In the genomic region with DNA sequence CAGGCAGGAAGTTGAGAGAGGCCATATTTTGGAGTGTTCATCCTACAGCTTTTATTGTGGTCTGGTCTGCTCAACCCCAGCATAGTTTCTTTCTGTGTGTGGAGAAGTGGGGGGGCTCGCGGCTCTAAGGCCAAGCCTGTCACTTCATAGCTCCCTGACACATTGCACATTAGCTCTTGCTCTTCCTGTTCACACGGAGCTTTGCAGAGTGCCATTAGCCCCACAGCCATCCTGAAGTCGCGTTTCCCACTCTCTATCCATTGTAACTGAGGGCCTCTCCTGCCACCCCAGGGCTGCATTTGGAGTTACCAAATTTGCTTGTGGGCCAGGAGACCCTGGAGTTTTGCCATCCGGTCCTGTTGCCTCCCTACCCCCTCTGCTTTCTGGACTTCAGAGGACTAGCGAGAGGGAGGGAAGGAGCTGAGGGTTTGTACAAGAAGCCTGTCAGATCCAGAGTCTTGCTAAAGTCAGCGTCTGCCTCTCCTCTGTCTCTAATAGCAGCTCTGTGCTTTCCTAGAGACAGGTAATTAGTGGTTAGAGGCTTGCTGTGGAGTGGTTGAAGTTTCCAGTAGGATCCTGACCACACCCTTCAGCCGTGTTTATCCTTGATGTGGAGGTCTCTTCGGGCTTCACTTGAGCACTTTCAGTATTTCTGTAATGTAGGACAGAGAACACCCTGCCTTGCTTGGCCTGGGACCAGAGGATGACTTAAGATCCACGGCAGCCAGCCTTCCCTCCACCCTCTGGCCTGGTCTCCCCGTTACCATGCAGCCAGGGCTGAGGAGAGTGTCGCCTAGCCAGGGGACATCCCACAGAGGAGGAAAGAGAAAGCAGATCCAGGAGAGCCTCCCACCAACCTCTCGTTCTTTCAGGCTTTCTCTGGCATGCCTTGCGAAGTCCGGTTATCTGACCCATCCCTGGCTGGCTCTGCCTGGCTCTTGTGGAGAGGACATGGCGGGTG, we compare ENCODE assay signal across 1 cellular context.
TF ChIP-seq lines count a peak whose summit lies in the region.

No MANE protein-coding gene starts in this region.

TF ChIP-seq in HEK293, 187 proteins besides CTCF, POLR2A, EP300 and RAD21 (continued from another document):
- peak; percentile 89 for TF ChIP-seq SP7 (tag by site-specific recombination; IDR thresholded peaks at IDR 0.05)
- TF ChIP-seq MYNN (tag by site-specific recombination; IDR thresholded peaks at IDR 0.05; ENCODE audit: borderline replicate concordance), result no peak
- TF ChIP-seq ZNF473 (tag by site-specific recombination; IDR thresholded peaks at IDR 0.05), result no peak
- peak; percentile 40; the same call in 1 of the 2 replicates for TF ChIP-seq ZBTB17 (tag by site-specific recombination; IDR thresholded peaks at IDR 0.05)
- TF ChIP-seq, protein P1, sequence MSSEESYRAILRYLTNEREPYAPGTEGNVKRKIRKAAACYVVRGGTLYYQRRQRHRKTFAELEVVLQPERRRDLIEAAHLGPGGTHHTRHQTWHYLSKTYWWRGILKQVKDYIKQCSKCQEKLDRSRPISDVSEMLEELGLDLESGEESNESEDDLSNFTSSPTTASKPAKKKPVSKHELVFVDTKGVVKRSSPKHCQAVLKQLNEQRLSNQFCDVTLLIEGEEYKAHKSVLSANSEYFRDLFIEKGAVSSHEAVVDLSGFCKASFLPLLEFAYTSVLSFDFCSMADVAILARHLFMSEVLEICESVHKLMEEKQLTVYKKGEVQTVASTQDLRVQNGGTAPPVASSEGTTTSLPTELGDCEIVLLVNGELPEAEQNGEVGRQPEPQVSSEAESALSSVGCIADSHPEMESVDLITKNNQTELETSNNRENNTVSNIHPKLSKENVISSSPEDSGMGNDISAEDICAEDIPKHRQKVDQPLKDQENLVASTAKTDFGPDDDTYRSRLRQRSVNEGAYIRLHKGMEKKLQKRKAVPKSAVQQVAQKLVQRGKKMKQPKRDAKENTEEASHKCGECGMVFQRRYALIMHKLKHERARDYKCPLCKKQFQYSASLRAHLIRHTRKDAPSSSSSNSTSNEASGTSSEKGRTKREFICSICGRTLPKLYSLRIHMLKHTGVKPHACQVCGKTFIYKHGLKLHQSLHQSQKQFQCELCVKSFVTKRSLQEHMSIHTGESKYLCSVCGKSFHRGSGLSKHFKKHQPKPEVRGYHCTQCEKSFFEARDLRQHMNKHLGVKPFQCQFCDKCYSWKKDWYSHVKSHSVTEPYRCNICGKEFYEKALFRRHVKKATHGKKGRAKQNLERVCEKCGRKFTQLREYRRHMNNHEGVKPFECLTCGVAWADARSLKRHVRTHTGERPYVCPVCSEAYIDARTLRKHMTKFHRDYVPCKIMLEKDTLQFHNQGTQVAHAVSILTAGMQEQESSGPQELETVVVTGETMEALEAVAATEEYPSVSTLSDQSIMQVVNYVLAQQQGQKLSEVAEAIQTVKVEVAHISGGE (tag by site-specific recombination; conservative IDR thresholded peaks at IDR 0.05; ENCODE audit: low read depth), result no peak
- no peak for TF ChIP-seq ZNF157 (tag by site-specific recombination; IDR thresholded peaks at IDR 0.05)
- TF ChIP-seq MEIS1 (CRISPR knock-in tag; IDR thresholded peaks at IDR 0.05; ENCODE audit: borderline replicate concordance), result no peak
- no peak for TF ChIP-seq KLF10 (tag by site-specific recombination; IDR thresholded peaks at IDR 0.05)
- TF ChIP-seq, protein P2, sequence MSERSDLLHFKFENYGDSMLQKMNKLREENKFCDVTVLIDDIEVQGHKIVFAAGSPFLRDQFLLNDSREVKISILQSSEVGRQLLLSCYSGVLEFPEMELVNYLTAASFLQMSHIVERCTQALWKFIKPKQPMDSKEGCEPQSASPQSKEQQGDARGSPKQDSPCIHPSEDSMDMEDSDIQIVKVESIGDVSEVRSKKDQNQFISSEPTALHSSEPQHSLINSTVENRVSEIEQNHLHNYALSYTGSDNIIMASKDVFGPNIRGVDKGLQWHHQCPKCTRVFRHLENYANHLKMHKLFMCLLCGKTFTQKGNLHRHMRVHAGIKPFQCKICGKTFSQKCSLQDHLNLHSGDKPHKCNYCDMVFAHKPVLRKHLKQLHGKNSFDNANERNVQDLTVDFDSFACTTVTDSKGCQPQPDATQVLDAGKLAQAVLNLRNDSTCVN (tag by site-specific recombination; optimal IDR thresholded peaks at IDR 0.05), result no peak
- TF ChIP-seq ZNF138 (tag by site-specific recombination; IDR thresholded peaks at IDR 0.05; ENCODE audit: borderline replicate concordance), result no peak
- TF ChIP-seq ZNF341 (tag by site-specific recombination; IDR thresholded peaks at IDR 0.05; ENCODE audit: low read depth), result no peak
- no peak for TF ChIP-seq HOXC10 (CRISPR knock-in tag; IDR thresholded peaks at IDR 0.05)
- no peak for TF ChIP-seq ZNF239 (tag by site-specific recombination; IDR thresholded peaks at IDR 0.05)
- no peak for TF ChIP-seq ZNF596 (tag by site-specific recombination; IDR thresholded peaks at IDR 0.05)
- TF ChIP-seq, protein P3, sequence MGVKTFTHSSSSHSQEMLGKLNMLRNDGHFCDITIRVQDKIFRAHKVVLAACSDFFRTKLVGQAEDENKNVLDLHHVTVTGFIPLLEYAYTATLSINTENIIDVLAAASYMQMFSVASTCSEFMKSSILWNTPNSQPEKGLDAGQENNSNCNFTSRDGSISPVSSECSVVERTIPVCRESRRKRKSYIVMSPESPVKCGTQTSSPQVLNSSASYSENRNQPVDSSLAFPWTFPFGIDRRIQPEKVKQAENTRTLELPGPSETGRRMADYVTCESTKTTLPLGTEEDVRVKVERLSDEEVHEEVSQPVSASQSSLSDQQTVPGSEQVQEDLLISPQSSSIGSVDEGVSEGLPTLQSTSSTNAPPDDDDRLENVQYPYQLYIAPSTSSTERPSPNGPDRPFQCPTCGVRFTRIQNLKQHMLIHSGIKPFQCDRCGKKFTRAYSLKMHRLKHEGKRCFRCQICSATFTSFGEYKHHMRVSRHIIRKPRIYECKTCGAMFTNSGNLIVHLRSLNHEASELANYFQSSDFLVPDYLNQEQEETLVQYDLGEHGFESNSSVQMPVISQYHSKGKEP (tag by site-specific recombination; IDR thresholded peaks at IDR 0.05), result no peak
- TF ChIP-seq, protein P4, sequence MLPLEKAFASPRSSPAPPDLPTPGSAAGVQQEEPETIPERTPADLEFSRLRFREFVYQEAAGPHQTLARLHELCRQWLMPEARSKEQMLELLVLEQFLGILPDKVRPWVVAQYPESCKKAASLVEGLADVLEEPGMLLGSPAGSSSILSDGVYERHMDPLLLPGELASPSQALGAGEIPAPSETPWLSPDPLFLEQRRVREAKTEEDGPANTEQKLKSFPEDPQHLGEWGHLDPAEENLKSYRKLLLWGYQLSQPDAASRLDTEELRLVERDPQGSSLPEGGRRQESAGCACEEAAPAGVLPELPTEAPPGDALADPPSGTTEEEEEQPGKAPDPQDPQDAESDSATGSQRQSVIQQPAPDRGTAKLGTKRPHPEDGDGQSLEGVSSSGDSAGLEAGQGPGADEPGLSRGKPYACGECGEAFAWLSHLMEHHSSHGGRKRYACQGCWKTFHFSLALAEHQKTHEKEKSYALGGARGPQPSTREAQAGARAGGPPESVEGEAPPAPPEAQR (tag by site-specific recombination; IDR thresholded peaks at IDR 0.05), result no peak
- no peak for TF ChIP-seq ZNF23 (tag by site-specific recombination; IDR thresholded peaks at IDR 0.05; ENCODE audit: borderline replicate concordance)
- TF ChIP-seq PRDM1 (tag by site-specific recombination; IDR thresholded peaks at IDR 0.05), result peak; percentile 41; the same call in 1 of the 2 replicates
- TF ChIP-seq ZNF621 (tag by site-specific recombination; IDR thresholded peaks at IDR 0.05), result no peak
- TF ChIP-seq ZNF561 (tag by site-specific recombination; IDR thresholded peaks at IDR 0.05; ENCODE audit: borderline replicate concordance), result no peak
- TF ChIP-seq, protein P5, sequence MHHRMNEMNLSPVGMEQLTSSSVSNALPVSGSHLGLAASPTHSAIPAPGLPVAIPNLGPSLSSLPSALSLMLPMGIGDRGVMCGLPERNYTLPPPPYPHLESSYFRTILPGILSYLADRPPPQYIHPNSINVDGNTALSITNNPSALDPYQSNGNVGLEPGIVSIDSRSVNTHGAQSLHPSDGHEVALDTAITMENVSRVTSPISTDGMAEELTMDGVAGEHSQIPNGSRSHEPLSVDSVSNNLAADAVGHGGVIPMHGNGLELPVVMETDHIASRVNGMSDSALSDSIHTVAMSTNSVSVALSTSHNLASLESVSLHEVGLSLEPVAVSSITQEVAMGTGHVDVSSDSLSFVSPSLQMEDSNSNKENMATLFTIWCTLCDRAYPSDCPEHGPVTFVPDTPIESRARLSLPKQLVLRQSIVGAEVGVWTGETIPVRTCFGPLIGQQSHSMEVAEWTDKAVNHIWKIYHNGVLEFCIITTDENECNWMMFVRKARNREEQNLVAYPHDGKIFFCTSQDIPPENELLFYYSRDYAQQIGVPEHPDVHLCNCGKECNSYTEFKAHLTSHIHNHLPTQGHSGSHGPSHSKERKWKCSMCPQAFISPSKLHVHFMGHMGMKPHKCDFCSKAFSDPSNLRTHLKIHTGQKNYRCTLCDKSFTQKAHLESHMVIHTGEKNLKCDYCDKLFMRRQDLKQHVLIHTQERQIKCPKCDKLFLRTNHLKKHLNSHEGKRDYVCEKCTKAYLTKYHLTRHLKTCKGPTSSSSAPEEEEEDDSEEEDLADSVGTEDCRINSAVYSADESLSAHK (tag by site-specific recombination; IDR thresholded peaks at IDR 0.05), result no peak
- TF ChIP-seq ZNF394 (tag by site-specific recombination; IDR thresholded peaks at IDR 0.05; ENCODE audit: borderline replicate concordance), result no peak
- no peak for TF ChIP-seq RBAK (tag by site-specific recombination; IDR thresholded peaks at IDR 0.05)
- no peak for TF ChIP-seq HOXA7 (CRISPR knock-in tag; IDR thresholded peaks at IDR 0.05; ENCODE audit: borderline replicate concordance)
- TF ChIP-seq ZNF132 (tag by site-specific recombination; IDR thresholded peaks at IDR 0.05; ENCODE audit: borderline replicate concordance), result no peak
- no peak for TF ChIP-seq YY1 (tag by site-specific recombination; IDR thresholded peaks at IDR 0.05)
- no peak for TF ChIP-seq ZBTB21 (tag by site-specific recombination; IDR thresholded peaks at IDR 0.05)
- no peak for TF ChIP-seq ZNF791 (tag by site-specific recombination; IDR thresholded peaks at IDR 0.05)
- no peak for TF ChIP-seq ZNF292 (tag by site-specific recombination; IDR thresholded peaks at IDR 0.05; ENCODE audit: borderline replicate concordance, low read depth)
- no peak for TF ChIP-seq TRIM28 (IDR thresholded peaks at IDR 0.05; ENCODE audit: borderline replicate concordance, low read length)
- no peak for TF ChIP-seq ZNF211 (tag by site-specific recombination; IDR thresholded peaks at IDR 0.05; ENCODE audit: low read depth)
- no peak for TF ChIP-seq IKZF3 (tag by site-specific recombination; IDR thresholded peaks at IDR 0.05)
- TF ChIP-seq, protein P6, sequence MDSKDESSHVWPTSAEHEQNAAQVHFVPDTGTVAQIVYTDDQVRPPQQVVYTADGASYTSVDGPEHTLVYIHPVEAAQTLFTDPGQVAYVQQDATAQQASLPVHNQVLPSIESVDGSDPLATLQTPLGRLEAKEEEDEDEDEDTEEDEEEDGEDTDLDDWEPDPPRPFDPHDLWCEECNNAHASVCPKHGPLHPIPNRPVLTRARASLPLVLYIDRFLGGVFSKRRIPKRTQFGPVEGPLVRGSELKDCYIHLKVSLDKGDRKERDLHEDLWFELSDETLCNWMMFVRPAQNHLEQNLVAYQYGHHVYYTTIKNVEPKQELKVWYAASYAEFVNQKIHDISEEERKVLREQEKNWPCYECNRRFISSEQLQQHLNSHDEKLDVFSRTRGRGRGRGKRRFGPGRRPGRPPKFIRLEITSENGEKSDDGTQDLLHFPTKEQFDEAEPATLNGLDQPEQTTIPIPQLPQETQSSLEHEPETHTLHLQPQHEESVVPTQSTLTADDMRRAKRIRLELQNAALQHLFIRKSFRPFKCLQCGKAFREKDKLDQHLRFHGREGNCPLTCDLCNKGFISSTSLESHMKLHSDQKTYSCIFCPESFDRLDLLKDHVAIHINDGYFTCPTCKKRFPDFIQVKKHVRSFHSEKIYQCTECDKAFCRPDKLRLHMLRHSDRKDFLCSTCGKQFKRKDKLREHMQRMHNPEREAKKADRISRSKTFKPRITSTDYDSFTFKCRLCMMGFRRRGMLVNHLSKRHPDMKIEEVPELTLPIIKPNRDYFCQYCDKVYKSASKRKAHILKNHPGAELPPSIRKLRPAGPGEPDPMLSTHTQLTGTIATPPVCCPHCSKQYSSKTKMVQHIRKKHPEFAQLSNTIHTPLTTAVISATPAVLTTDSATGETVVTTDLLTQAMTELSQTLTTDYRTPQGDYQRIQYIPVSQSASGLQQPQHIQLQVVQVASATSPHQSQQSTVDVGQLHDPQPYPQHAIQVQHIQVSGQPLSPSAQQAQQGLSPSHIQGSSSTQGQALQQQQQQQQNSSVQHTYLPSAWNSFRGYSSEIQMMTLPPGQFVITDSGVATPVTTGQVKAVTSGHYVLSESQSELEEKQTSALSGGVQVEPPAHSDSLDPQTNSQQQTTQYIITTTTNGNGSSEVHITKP (tag by site-specific recombination; IDR thresholded peaks at IDR 0.05), result no peak
TF ChIP-seq in HEK293: peak in this region for 5.
